ENCODE assay signal across 21 cellular contexts in genomic region chr12:59871779-59872178, GRCh38.
"Had no signal": no experiment of that assay in that cellular context is flagged by ENCODE, and none has a peak within 500 bp of the region (broad histone marks: within the 10 kb centered on the region; RNA-seq: fewer than 3 reads in every experiment).

No MANE protein-coding gene starts in this region.

- H3K4me1 ChIP-seq: SJSA1 had no signal

- H3K9me3 ChIP-seq: SJSA1 had no signal

- H3K4me3 ChIP-seq: SJSA1, SK-N-MC had no signal

- DNase-seq: KBM-7, MV-4-11, NCI-H1048, NCI-H1105, NCI-H1417, NCI-H1436 treated with DMSO at 0.1 percent for 48 hours, NCI-H1694, NCI-H187 treated with DMSO at 0.1 percent for 48 hours, NCI-H2029 treated with DMSO at 0.1 percent for 48 hours, NCI-H2171 treated with DMSO at 0.1 percent for 48 hours, NCI-H345, NCI-H446 treated with DMSO at 0.1 percent for 48 hours, NCI-H524, NCI-H526 treated with DMSO at 0.1 percent for 48 hours, NCI-H774, Right ventricle myocardium superior, RPMI8226, SIG-M5 had no signal

- FAIRE-seq: RCC 7860 had no signal

- H3K27me3 ChIP-seq: SJSA1 had no signal

- H3K36me3 ChIP-seq: SJSA1 had no signal

- H3K27ac ChIP-seq: SJSA1, SK-N-MC had no signal
